ENCODE assay signal across 9 cellular contexts in genomic region chr11:61071208-61071681, GRCh38. TPM values are rescaled to one million over a fixed set of nuclear protein-coding genes. Genes with fewer than 3 reads are reported as not detected.
DNase-seq lines count a peak whose midpoint lies in the region; ATAC-seq, FAIRE-seq and TF ChIP-seq lines count a peak whose summit lies in the region.
"Had no signal": no experiment of that assay in that cellular context is flagged by ENCODE, and none has a peak within 500 bp of the region (broad histone marks: within the 10 kb centered on the region; RNA-seq: fewer than 3 reads in every experiment).

No MANE protein-coding gene starts in this region.

- FAIRE-seq in HTR-8/SVneo (lab: Jason Lieb, UNC) = no peak
- no peak for FAIRE-seq in H54 (lab: Jason Lieb, UNC)
- FAIRE-seq: colon had no signal

- DNase-seq in T-helper 9 cell = peak; percentile 48
- peak; percentile 72 to 79 (median 75) for DNase-seq in immature natural killer cell
- DNase-seq in NCI-H187 (lab: John Stamatoyannopoulos, UW) = no peak
- no peak for DNase-seq in EL
- DNase-seq in HTR-8/SVneo (ENCODE audit: insufficient read length, low spot score) = no peak
- no peak for DNase-seq in H54 (ENCODE audit: insufficient read length, low spot score)

- peaks cover 0 to 4% (median 2%) of the 10 kb centered on the region in 3 donors for H3K27me3 Mint-ChIP-seq in immature natural killer cell (ENCODE audit: low read depth in 3 of 3)

- H3K27ac Mint-ChIP-seq in immature natural killer cell = peak overlapping the region; percentile 83 to 93 (median 92)

- H3K4me3 Mint-ChIP-seq in immature natural killer cell = peak overlapping the region; percentile 62 to 83 (median 74)

- peaks cover 32 to 33% of the 10 kb centered on the region in 2 donors for H3K4me1 Mint-ChIP-seq in immature natural killer cell

- peaks cover 0 to 11% (median 5%) of the 10 kb centered on the region in 3 donors for H3K36me3 Mint-ChIP-seq in immature natural killer cell

- TF ChIP-seq POLR2A in GM18505 (IDR thresholded peaks at IDR 0.05; ENCODE audit: borderline replicate concordance, extremely low read depth, insufficient read depth, insufficient read length) (peak; percentile 36), H54 (IDR thresholded peaks at IDR 0.05; ENCODE audit: low read depth, low read length) (no peak)

- no peaks in the 10 kb centered on the region for H3K9me3 Mint-ChIP-seq in immature natural killer cell

- ATAC-seq in GM18505 (IDR thresholded peaks at IDR 0.05; ENCODE audit: unreplicated experiment) (peak; percentile 68), HG02759 (IDR thresholded peaks at IDR 0.05; ENCODE audit: unreplicated experiment) (peak; percentile 84)

RNA-seq across cellular contexts. Expression of gene CD5, which starts 31.0 kb away (rescaled TPM):
- 1 to 10 TPM in 1 of 3 donors, under 1 TPM in 2; 0.68 to 1.8 (median 0.80) TPM for polyA plus RNA-seq in immature natural killer cell

Comparison
In these comparisons a context has a peak if more than half of its experiments do, and no peak if none do; other contexts are left out.
1. DNase-seq: peak in T-helper 9 cell (single experiment) and immature natural killer cell (3 of 3); none in NCI-H187 (0 of 2), EL (single experiment), HTR-8/SVneo (single experiment) and H54 (single experiment).